ENCODE assay signal across 1 cellular context in the genomic region with DNA sequence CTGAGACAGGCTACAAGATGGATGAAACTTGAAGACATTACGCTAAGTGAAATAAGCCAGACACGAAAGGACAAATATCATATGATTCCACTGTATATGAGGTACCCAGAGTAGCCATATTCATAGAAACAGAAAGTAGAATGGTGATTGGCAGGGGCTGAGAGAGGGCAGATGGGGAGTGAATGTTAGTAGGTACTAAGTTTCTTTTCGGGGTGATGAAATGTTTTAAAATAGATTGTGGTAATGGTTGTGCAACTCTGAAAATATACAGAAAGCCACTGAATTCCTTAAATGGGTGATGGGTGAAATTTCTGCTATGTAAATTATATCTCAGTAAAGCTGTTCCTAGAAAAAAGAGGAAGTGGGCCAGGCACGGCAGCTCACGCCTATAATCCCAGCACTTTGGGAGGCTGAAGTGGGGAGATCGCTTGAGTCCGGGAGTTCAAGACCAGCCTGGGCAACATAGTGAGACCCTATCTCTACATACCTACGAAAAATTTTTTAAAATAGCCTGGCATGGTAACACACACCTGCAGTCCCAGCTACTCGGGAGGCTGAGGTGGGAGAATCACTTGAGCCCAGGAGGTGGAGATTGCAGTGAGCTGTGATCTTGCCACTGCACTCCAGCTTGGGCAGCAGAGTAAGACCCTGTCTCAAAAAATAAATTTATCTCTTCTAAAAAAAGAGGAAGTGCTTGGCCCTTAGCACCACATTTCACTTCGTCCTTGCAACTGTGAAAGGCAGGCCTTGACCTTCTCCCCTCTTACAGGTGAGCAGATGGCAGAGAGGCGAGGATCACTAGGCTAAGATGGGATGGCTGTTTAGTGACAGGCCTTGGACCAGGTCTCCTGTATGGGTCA.
TF ChIP-seq lines count a peak whose summit lies in the region.

No MANE protein-coding gene starts in this region.

TF ChIP-seq in K562, 482 proteins besides CTCF, POLR2A, EP300 and RAD21 (continued from another document and continues in another):
- TF ChIP-seq FOSL1 (tag; conservative IDR thresholded peaks at IDR 0.05) (peak; percentile 43), ETV6 (IDR thresholded peaks at IDR 0.05; ENCODE audit: borderline replicate concordance in 1 of 2, low read depth in 2 of 2, low read length in 1 of 2) (no peak), ETV6 (CRISPR knock-in tag; IDR thresholded peaks at IDR 0.05; ENCODE audit: borderline replicate concordance) (no peak), DNMT1 (IDR thresholded peaks at IDR 0.05) (no peak), ZNF12 (CRISPR knock-in tag; IDR thresholded peaks at IDR 0.05) (no peak), HLTF (IDR thresholded peaks at IDR 0.05) (no peak), CBFA2T3 (IDR thresholded peaks at IDR 0.05) (no peak), ZNF561 (CRISPR knock-in tag; conservative IDR thresholded peaks at IDR 0.05) (no peak), AFF4 (CRISPR knock-in tag; IDR thresholded peaks at IDR 0.05) (no peak), HDAC6 (IDR thresholded peaks at IDR 0.05; ENCODE audit: low read depth, low read length) (no peak), GATAD2A (IDR thresholded peaks at IDR 0.05) (no peak), THAP7 (CRISPR knock-in tag; IDR thresholded peaks at IDR 0.05) (no peak), ESRRA (IDR thresholded peaks at IDR 0.05; ENCODE audit: borderline replicate concordance, low read depth) (no peak), HSF4 (CRISPR knock-in tag; IDR thresholded peaks at IDR 0.05; ENCODE audit: borderline replicate concordance) (no peak), ZFPM2 (CRISPR knock-in tag; IDR thresholded peaks at IDR 0.05) (no peak), ZNF717 (CRISPR knock-in tag; IDR thresholded peaks at IDR 0.05) (no peak), NEUROD1 (IDR thresholded peaks at IDR 0.05; ENCODE audit: borderline replicate concordance, low read depth, low read length, partially characterized antibody) (no peak), MCM2 (IDR thresholded peaks at IDR 0.05; ENCODE audit: low read depth) (no peak), GTF2F1 (IDR thresholded peaks at IDR 0.05; ENCODE audit: low read depth, low read length) (no peak), MAFG (tag; conservative IDR thresholded peaks at IDR 0.05) (no peak), SMARCE1 (IDR thresholded peaks at IDR 0.05) (peak; percentile 64; the same call in 1 of the 2 replicates), DDX20 (tag; IDR thresholded peaks at IDR 0.05; ENCODE audit: low read depth) (no peak), NR2C2 (CRISPR knock-in tag; IDR thresholded peaks at IDR 0.05) (no peak), NR2C2 (tag; IDR thresholded peaks at IDR 0.05) (peak; percentile 3; the same call in 1 of the 2 replicates), NR2F6 (CRISPR knock-in tag; IDR thresholded peaks at IDR 0.05) (no peak), MXD1 (CRISPR knock-in tag; IDR thresholded peaks at IDR 0.05; ENCODE audit: borderline replicate concordance, poor library complexity, severe bottlenecking) (no peak), PRDM10 (IDR thresholded peaks at IDR 0.05; ENCODE audit: partially characterized antibody) (no peak), ZNF707 (CRISPR knock-in tag; conservative IDR thresholded peaks at IDR 0.05) (no peak), ZKSCAN3 (CRISPR knock-in tag; IDR thresholded peaks at IDR 0.05) (no peak), ARID1B (IDR thresholded peaks at IDR 0.05) (peak; percentile 47; the same call in 1 of the 2 replicates), ZNF609 (CRISPR knock-in tag; IDR thresholded peaks at IDR 0.05; ENCODE audit: borderline replicate concordance) (no peak), NONO (IDR thresholded peaks at IDR 0.05; ENCODE audit: low read depth in 2 of 2, low read length in 1 of 2) (no peak), ERF (CRISPR knock-in tag; IDR thresholded peaks at IDR 0.05) (no peak), RBM17 (IDR thresholded peaks at IDR 0.05; ENCODE audit: borderline replicate concordance, low read depth, low read length) (no peak), KLF13 (tag; IDR thresholded peaks at IDR 0.05; ENCODE audit: borderline replicate concordance, low read depth) (no peak), GABPB1 (CRISPR knock-in tag; IDR thresholded peaks at IDR 0.05) (peak; percentile 35; the same call in 1 of the 2 replicates), GTF2A2 (tag; IDR thresholded peaks at IDR 0.05) (no peak), XRCC3 (IDR thresholded peaks at IDR 0.05) (no peak), POLR2H (tag; IDR thresholded peaks at IDR 0.05; ENCODE audit: low read depth) (peak; percentile 37; the same call in 1 of the 2 replicates), BMI1 (IDR thresholded peaks at IDR 0.05; ENCODE audit: low read length) (no peak), BRF1 (IDR thresholded peaks at IDR 0.05; ENCODE audit: borderline replicate concordance, extremely low read depth, insufficient read length) (no peak), ZNF764 (CRISPR knock-in tag; IDR thresholded peaks at IDR 0.05; ENCODE audit: low read depth) (no peak)
- TF ChIP-seq, protein P1, sequence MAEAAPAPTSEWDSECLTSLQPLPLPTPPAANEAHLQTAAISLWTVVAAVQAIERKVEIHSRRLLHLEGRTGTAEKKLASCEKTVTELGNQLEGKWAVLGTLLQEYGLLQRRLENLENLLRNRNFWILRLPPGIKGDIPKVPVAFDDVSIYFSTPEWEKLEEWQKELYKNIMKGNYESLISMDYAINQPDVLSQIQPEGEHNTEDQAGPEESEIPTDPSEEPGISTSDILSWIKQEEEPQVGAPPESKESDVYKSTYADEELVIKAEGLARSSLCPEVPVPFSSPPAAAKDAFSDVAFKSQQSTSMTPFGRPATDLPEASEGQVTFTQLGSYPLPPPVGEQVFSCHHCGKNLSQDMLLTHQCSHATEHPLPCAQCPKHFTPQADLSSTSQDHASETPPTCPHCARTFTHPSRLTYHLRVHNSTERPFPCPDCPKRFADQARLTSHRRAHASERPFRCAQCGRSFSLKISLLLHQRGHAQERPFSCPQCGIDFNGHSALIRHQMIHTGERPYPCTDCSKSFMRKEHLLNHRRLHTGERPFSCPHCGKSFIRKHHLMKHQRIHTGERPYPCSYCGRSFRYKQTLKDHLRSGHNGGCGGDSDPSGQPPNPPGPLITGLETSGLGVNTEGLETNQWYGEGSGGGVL (CRISPR knock-in tag; IDR thresholded peaks at IDR 0.05): no peak
- TF ChIP-seq, protein P2, sequence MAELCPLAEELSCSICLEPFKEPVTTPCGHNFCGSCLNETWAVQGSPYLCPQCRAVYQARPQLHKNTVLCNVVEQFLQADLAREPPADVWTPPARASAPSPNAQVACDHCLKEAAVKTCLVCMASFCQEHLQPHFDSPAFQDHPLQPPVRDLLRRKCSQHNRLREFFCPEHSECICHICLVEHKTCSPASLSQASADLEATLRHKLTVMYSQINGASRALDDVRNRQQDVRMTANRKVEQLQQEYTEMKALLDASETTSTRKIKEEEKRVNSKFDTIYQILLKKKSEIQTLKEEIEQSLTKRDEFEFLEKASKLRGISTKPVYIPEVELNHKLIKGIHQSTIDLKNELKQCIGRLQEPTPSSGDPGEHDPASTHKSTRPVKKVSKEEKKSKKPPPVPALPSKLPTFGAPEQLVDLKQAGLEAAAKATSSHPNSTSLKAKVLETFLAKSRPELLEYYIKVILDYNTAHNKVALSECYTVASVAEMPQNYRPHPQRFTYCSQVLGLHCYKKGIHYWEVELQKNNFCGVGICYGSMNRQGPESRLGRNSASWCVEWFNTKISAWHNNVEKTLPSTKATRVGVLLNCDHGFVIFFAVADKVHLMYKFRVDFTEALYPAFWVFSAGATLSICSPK (IDR thresholded peaks at IDR 0.05; ENCODE audit: borderline replicate concordance): no peak
- TF ChIP-seq, protein P3, sequence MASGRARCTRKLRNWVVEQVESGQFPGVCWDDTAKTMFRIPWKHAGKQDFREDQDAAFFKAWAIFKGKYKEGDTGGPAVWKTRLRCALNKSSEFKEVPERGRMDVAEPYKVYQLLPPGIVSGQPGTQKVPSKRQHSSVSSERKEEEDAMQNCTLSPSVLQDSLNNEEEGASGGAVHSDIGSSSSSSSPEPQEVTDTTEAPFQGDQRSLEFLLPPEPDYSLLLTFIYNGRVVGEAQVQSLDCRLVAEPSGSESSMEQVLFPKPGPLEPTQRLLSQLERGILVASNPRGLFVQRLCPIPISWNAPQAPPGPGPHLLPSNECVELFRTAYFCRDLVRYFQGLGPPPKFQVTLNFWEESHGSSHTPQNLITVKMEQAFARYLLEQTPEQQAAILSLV (tag; IDR thresholded peaks at IDR 0.05): no peak
